20 cellular contexts compared by ENCODE assay signal in the genomic region with DNA sequence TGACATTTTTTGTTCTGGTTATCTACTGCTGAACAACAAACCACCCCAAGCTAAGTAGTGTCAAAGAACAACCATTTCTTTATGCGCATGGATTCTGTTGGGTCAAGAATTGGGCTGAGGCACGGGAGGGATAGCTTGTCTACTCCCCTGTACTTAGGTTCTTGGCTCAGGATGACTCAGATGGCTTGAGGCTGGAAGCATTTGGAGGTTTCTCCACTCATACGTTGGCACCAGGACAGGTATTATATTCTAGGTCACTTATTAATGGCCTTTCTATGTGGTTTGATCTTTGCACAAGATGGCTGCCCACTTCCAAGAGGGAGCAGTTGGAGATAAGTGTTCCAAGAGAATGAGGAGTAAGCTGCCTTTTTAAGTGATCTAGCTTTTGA. TPM values are rescaled to one million over a fixed set of nuclear protein-coding genes. Genes with fewer than 3 reads are reported as not detected.
DNase-seq lines count a peak whose midpoint lies in the region; ATAC-seq and TF ChIP-seq lines count a peak whose summit lies in the region.
"Had no signal": no experiment of that assay in that cellular context is flagged by ENCODE, and none has a peak within 500 bp of the region (broad histone marks: within the 10 kb centered on the region; RNA-seq: fewer than 3 reads in every experiment).

No MANE protein-coding gene starts in this region.

- TF ChIP-seq POLR2A in erythroblast (IDR thresholded peaks at IDR 0.05; ENCODE audit: low read length): no peak

- H3K27me3 ChIP-seq in neutrophil: no peaks in the 10 kb centered on the region
- H3K27me3 ChIP-seq: BE2C had no signal

- DNase-seq in RPMI7951 (ENCODE audit: low read depth) (peak; percentile 66), erythroblast (lab: John Stamatoyannopoulos, UW) (no peak), GM13976 (ENCODE audit: low spot score) (no peak), NCI-H2227 (lab: John Stamatoyannopoulos, UW; ENCODE audit: unreplicated experiment) (no peak)
- DNase-seq in effector CD8-positive, alpha-beta T cell (lab: John Stamatoyannopoulos, UW): no peak
- DNase-seq: activated CD4-positive, CD25-positive, alpha-beta regulatory T cell; activated gamma-delta T cell; anterior cingulate cortex; BE2C; DMS153; mesenchymal stem cell; MM.1S; NCI-H1930; NCI-H524; RPMI8226; stimulated activated CD4-positive, alpha-beta T cell treated with anti-CD3 and anti-CD28 coated beads, Interleukin-1b, Interleukin-23, amount 100 ng/mL, for 48 hours; T-helper 17 cell had no signal

- peaks cover 10% of the 10 kb centered on the region for H3K36me3 ChIP-seq in neutrophil
- H3K36me3 ChIP-seq: BE2C had no signal

- TF ChIP-seq CTCF in neutrophil (IDR thresholded peaks at IDR 0.05) (no peak), GM13976 (IDR thresholded peaks at IDR 0.05; ENCODE audit: borderline replicate concordance, control extremely low read depth, extremely low read depth, insufficient read depth, missing control alignments) (no peak)

- in situ Hi-C loops in GM13976 (cut with MboI; ENCODE audit: low sequenced_read_pairs, unreplicated experiment): no loop called here

- ATAC-seq in GM18870 (IDR thresholded peaks at IDR 0.05; ENCODE audit: unreplicated experiment): peak; percentile 1
- peak; percentile 22 for ATAC-seq in HG02759 (IDR thresholded peaks at IDR 0.05; ENCODE audit: unreplicated experiment)
- ATAC-seq: T-helper 17 cell had no signal

- H3K4me1 ChIP-seq in neutrophil (ENCODE audit: control insufficient read depth in 1 of 2, insufficient read depth in 1 of 2, low read depth in 1 of 2, low read length in 1 of 2): no peaks in the 10 kb centered on the region
- H3K4me1 ChIP-seq: BE2C had no signal

- H3K4me3 ChIP-seq in neutrophil (ENCODE audit: low read depth in 1 of 2, low read length in 1 of 2): no peak overlapping the region

- no peaks in the 10 kb centered on the region for H3K9me3 ChIP-seq in neutrophil
- H3K9me3 ChIP-seq: BE2C had no signal

- peak overlapping the region; percentile 37 for H3K27ac ChIP-seq in neutrophil

RNA-seq across cellular contexts. Expression of a gene that starts 11.8 kb away (rescaled TPM):
- 28.8 and 33.4 TPM in 2 replicates for total RNA-seq in RPMI7951 (2014; rRNA removed; shearing (Covaris generic))

RNA-seq across cellular contexts. Expression of a gene that starts 38.6 kb away (rescaled TPM):
- 18.2 and 21.5 TPM in 2 replicates for total RNA-seq in RPMI7951 (2014; rRNA removed; shearing (Covaris generic))
